Comparison of ENCODE assay signal across 1 cellular context in genomic region chr2:119223521-119224390, GRCh38.
TF ChIP-seq lines count a peak whose summit lies in the region.

Gene STEAP3 (plus strand): TSS chr2:119223834. CDS start chr2:119231013, 7,179 bp downstream.

TF ChIP-seq in K562, 482 proteins besides CTCF, POLR2A, EP300 and RAD21 (continued from another document and continues in another):
- peak; percentile 58; the same call in 1 of the 2 replicates for TF ChIP-seq ZNF395 (CRISPR knock-in tag; IDR thresholded peaks at IDR 0.05)
- peak; percentile 90 for TF ChIP-seq ARID4B (CRISPR knock-in tag; IDR thresholded peaks at IDR 0.05)
- no peak for TF ChIP-seq PPARD (CRISPR knock-in tag; IDR thresholded peaks at IDR 0.05)
- peak; percentile 28 for TF ChIP-seq ZFP36 (IDR thresholded peaks at IDR 0.05; ENCODE audit: low read depth, low read length, partially characterized antibody)
- TF ChIP-seq ZNF3 (CRISPR knock-in tag; IDR thresholded peaks at IDR 0.05) = no peak
- peak; percentile 79 for TF ChIP-seq NCOR1 (IDR thresholded peaks at IDR 0.05)
- no peak for TF ChIP-seq TSHZ1 (CRISPR knock-in tag; IDR thresholded peaks at IDR 0.05)
- peak in 1 of 3 experiments; percentile 19 for TF ChIP-seq YY1 (IDR thresholded peaks at IDR 0.05; ENCODE audit: borderline replicate concordance in 1 of 3, control insufficient read depth in 1 of 3, extremely low read depth in 1 of 3, insufficient read depth in 3 of 3, insufficient read length in 1 of 3, insufficient replicate concordance in 2 of 3, low read depth in 1 of 3, low read length in 2 of 3)
- TF ChIP-seq DMBX1 (CRISPR knock-in tag; IDR thresholded peaks at IDR 0.05; ENCODE audit: borderline replicate concordance) = peak; percentile 43; the same call in 1 of the 2 replicates
- TF ChIP-seq NR1H2 (CRISPR knock-in tag; IDR thresholded peaks at IDR 0.05) = 0 out of 2 replicates have a peak, but pooled peaks have one; percentile 53
- no peak for TF ChIP-seq ZNF699 (CRISPR knock-in tag; IDR thresholded peaks at IDR 0.05; ENCODE audit: insufficient replicate concordance)
- TF ChIP-seq CHCHD3 (CRISPR knock-in tag; IDR thresholded peaks at IDR 0.05) = no peak
- peak; percentile 46; the same call in 1 of the 2 replicates for TF ChIP-seq CTBP1 (IDR thresholded peaks at IDR 0.05; ENCODE audit: borderline replicate concordance)
- TF ChIP-seq ZNF639 (CRISPR knock-in tag; conservative IDR thresholded peaks at IDR 0.05 in 1 of 2, IDR thresholded peaks at IDR 0.05 in 1 of 2) = 0 out of 4 replicates have a peak, but pooled peaks of 1 of the 2 experiments have one; percentile 19
- TF ChIP-seq UBTF (IDR thresholded peaks at IDR 0.05; ENCODE audit: borderline replicate concordance in 1 of 2, low read depth in 2 of 2, low read length in 2 of 2) = peak; percentile 86 to 94; a peak in 3 of 4 replicates
- peak; percentile 55 for TF ChIP-seq MTA2 (IDR thresholded peaks at IDR 0.05; ENCODE audit: low read depth)
- peak; percentile 16; the same call in 1 of the 2 replicates for TF ChIP-seq ELF1 (tag; IDR thresholded peaks at IDR 0.05)
- 0 out of 2 replicates have a peak, but pooled peaks have one; percentile 12 for TF ChIP-seq CREM (IDR thresholded peaks at IDR 0.05; ENCODE audit: low read depth)
- peak; percentile 94 for TF ChIP-seq MAX (CRISPR knock-in tag; IDR thresholded peaks at IDR 0.05)
- no peak for TF ChIP-seq PCBP2 (IDR thresholded peaks at IDR 0.05; ENCODE audit: low read depth, low read length, poor library complexity, severe bottlenecking)
- peak; percentile 50 to 91; a peak in 3 of 4 replicates for TF ChIP-seq MAZ (CRISPR knock-in tag; conservative IDR thresholded peaks at IDR 0.05 in 1 of 2, IDR thresholded peaks at IDR 0.05 in 1 of 2)
- no peak for TF ChIP-seq ZNF668 (CRISPR knock-in tag; IDR thresholded peaks at IDR 0.05)
- TF ChIP-seq BRF2 (IDR thresholded peaks at IDR 0.05; ENCODE audit: borderline replicate concordance, insufficient read depth, insufficient read length) = no peak
- no peak for TF ChIP-seq MITF (IDR thresholded peaks at IDR 0.05)
- TF ChIP-seq PHF8 (IDR thresholded peaks at IDR 0.05; ENCODE audit: borderline replicate concordance, low read length) = peak; percentile 81; the same call in 1 of the 2 replicates
- TF ChIP-seq HNRNPL (IDR thresholded peaks at IDR 0.05; ENCODE audit: low read depth, low read length) = peak; percentile 64
- TF ChIP-seq ELF2 (CRISPR knock-in tag; IDR thresholded peaks at IDR 0.05) = no peak
- peak; percentile 58; the same call in 1 of the 2 replicates for TF ChIP-seq E2F5 (CRISPR knock-in tag; IDR thresholded peaks at IDR 0.05)
- no peak for TF ChIP-seq MLX (CRISPR knock-in tag; conservative IDR thresholded peaks at IDR 0.05)
- TF ChIP-seq HBP1 (CRISPR knock-in tag; IDR thresholded peaks at IDR 0.05) = no peak
- TF ChIP-seq KDM2B (CRISPR knock-in tag; IDR thresholded peaks at IDR 0.05) = peak; percentile 69; the same call in 1 of the 2 replicates
- TF ChIP-seq POLR2G (IDR thresholded peaks at IDR 0.05; ENCODE audit: low read depth, low read length) = peak; percentile 91
- peak; percentile 17; the same call in 1 of the 2 replicates for TF ChIP-seq LCOR (CRISPR knock-in tag; IDR thresholded peaks at IDR 0.05)
- TF ChIP-seq FOXJ3 (CRISPR knock-in tag; IDR thresholded peaks at IDR 0.05) = no peak
- 0 out of 2 replicates have a peak, but pooled peaks have one; percentile 3 for TF ChIP-seq JUND (IDR thresholded peaks at IDR 0.05; ENCODE audit: borderline replicate concordance, low read depth, low read length)
- TF ChIP-seq JUND (tag; IDR thresholded peaks at IDR 0.05; ENCODE audit: borderline replicate concordance, low read depth, low read length) = no peak; the same call in 2 of the 3 replicates
- TF ChIP-seq TAL1 (IDR thresholded peaks at IDR 0.05) = peak; percentile 66
- peak; percentile 4 for TF ChIP-seq NEUROD1 (IDR thresholded peaks at IDR 0.05; ENCODE audit: borderline replicate concordance, low read depth, low read length, partially characterized antibody)
- peak in 1 of 2 experiments; percentile 69; a peak in 2 of 4 replicates for TF ChIP-seq NONO (IDR thresholded peaks at IDR 0.05; ENCODE audit: low read depth in 2 of 2, low read length in 1 of 2)
- no peak for TF ChIP-seq ZNF707 (CRISPR knock-in tag; conservative IDR thresholded peaks at IDR 0.05)
